In genomic region chr6:106765496-106765895, GRCh38 we compare ENCODE assay signal across 15 cellular contexts.
DNase-seq lines count a peak whose midpoint lies in the region; ATAC-seq, FAIRE-seq and TF ChIP-seq lines count a peak whose summit lies in the region.
"Had no signal": no experiment of that assay in that cellular context is flagged by ENCODE, and none has a peak within 500 bp of the region (broad histone marks: within the 10 kb centered on the region; RNA-seq: fewer than 3 reads in every experiment).

No MANE protein-coding gene starts in this region.

- FAIRE-seq in HepG2 (lab: Jason Lieb, UNC), result no peak
- no peak for FAIRE-seq in pancreas (lab: Jason Lieb, UNC)
- no peak for FAIRE-seq in GM12891 (lab: Jason Lieb, UNC)
- FAIRE-seq: GM12878, HTR-8/SVneo had no signal

- ATAC-seq in HepG2 (no peak), pancreas (peak; percentile 43 to 69 (median 65))
- ATAC-seq: GM12878 had no signal

- POLR2A ChIA-PET in HepG2 (lab: Yijun Ruan, JAX), result no interaction called here

- no peaks in the 10 kb centered on the region for H3K27me3 ChIP-seq in liver (ENCODE audit: control insufficient read depth in 4 of 4, insufficient read depth in 4 of 4, low read length in 3 of 4)
- no peaks in the 10 kb centered on the region for H3K27me3 ChIP-seq in HepG2 (ENCODE audit: control insufficient read depth in 1 of 2, insufficient read depth in 2 of 2, low read length in 2 of 2)
- H3K27me3 ChIP-seq in pancreas, result no peaks in the 10 kb centered on the region
- H3K27me3 ChIP-seq in dorsolateral prefrontal cortex, result peaks cover 0 to 11% (median 0%) of the 10 kb centered on the region in 45 donors

- no peaks in the 10 kb centered on the region for H4K20me1 ChIP-seq in HepG2 (ENCODE audit: insufficient read depth, low read length)

- TF ChIP-seq POLR2A in HepG2 (IDR thresholded peaks at IDR 0.05; ENCODE audit: insufficient read depth in 1 of 2, low read depth in 2 of 2, low read length in 2 of 2), result no peak
- TF ChIP-seq POLR2A in GM12891 (IDR thresholded peaks at IDR 0.05; ENCODE audit: low read depth, low read length), result no peak

- CTCF ChIA-PET in HepG2 (lab: Yijun Ruan, JAX; ENCODE audit: low intra/inter-chr PET ratio, low total read pairs), result no interaction called here

- peak overlapping the region; percentile 80 to 82 for H3K27ac ChIP-seq in liver (ENCODE audit: low read depth in 1 of 2, low read length in 2 of 2)
- H3K27ac ChIP-seq in HepG2 (ENCODE audit: extremely low read length, insufficient read depth, low read length), result no peak overlapping the region
- peak overlapping the region; percentile 44; the same call in 1 of the 2 replicates for H3K27ac ChIP-seq in VCaP
- peak overlapping the region; percentile 24 to 80 (median 54) for H3K27ac ChIP-seq in pancreas
- no peak overlapping the region for H3K27ac ChIP-seq in dorsolateral prefrontal cortex

- BruUV-seq in HepG2 (replicated peaks; lab: Mats Ljungman, UMichigan), result no TSS peak

- H3K9me3 ChIP-seq in liver (ENCODE audit: control insufficient read depth in 4 of 4, low read length in 3 of 4) (peaks cover 0 to under 1% (median 0%) of the 10 kb centered on the region in 4 donors), HepG2 (ENCODE audit: low read length) (peaks cover 5% of the 10 kb centered on the region; the same call in 1 of the 2 replicates), pancreas (no peaks in the 10 kb centered on the region)

- H3K4me3 ChIP-seq in liver (ENCODE audit: low read depth in 1 of 3, low read length in 3 of 3) (no peak overlapping the region), HepG2 (replicated peaks in 1 of 3; ENCODE audit: insufficient read depth in 1 of 3, low read depth in 2 of 3, low read length in 3 of 3) (no peak overlapping the region), pancreas (peak overlapping the region in 1 of 4 donors; percentile 29), dorsolateral prefrontal cortex (no peak overlapping the region)
- H3K4me3 ChIP-seq: GM12878 had no signal

- H3K4me2 ChIP-seq in HepG2 (ENCODE audit: low read depth, low read length), result no peak overlapping the region

- H3K4me1 ChIP-seq in liver (ENCODE audit: control insufficient read depth in 4 of 4, insufficient read depth in 4 of 4, low read length in 3 of 4) (peaks cover 6 to 42% (median 22%) of the 10 kb centered on the region in 4 donors), HepG2 (ENCODE audit: insufficient read depth, low read length) (peaks cover 24% of the 10 kb centered on the region; the same call in 1 of the 2 replicates), pancreas (peaks cover 36 to 52% (median 52%) of the 10 kb centered on the region in 3 donors)
- H3K4me1 ChIP-seq: Caco-2 had no signal

- H3K36me3 ChIP-seq in liver (ENCODE audit: control insufficient read depth in 4 of 4, insufficient read depth in 3 of 4, low read depth in 1 of 4, low read length in 3 of 4) (peaks cover 0 to 7% (median 4%) of the 10 kb centered on the region in 4 donors), HepG2 (replicated peaks in 1 of 2; ENCODE audit: control insufficient read depth in 1 of 2, insufficient read depth in 2 of 2, low read length in 2 of 2) (no peaks in the 10 kb centered on the region), pancreas (peaks cover 0 to 7% (median 0%) of the 10 kb centered on the region in 3 donors)

- TF ChIP-seq CTCF in liver (IDR thresholded peaks at IDR 0.05; ENCODE audit: low read depth, low read length, missing input control) (no peak), HepG2 (CRISPR knock-in tag; IDR thresholded peaks at IDR 0.05) (no peak), VCaP (conservative IDR thresholded peaks at IDR 0.05) (no peak), pancreas (IDR thresholded peaks at IDR 0.05) (no peak), dorsolateral prefrontal cortex (IDR thresholded peaks at IDR 0.05 in 54 of 56, conservative IDR thresholded peaks at IDR 0.05 in 2 of 56; ENCODE audit: low read depth in 1 of 56, partially characterized antibody in 56 of 56) (no peak)

- H3K9ac ChIP-seq in liver (ENCODE audit: low read depth in 1 of 2, low read length in 2 of 2) (no peak overlapping the region), HepG2 (ENCODE audit: insufficient read depth, low read depth, low read length) (no peak overlapping the region)

- TF ChIP-seq EP300 in HepG2 (IDR thresholded peaks at IDR 0.05; ENCODE audit: low read depth in 2 of 2, low read length in 2 of 2), result no peak
- no peak for TF ChIP-seq EP300 in HepG2 (CRISPR knock-in tag; IDR thresholded peaks at IDR 0.05; ENCODE audit: borderline replicate concordance)

- DNase-seq in HepG2 (ENCODE audit: low spot score), result no peak
- DNase-seq in pancreas, result peak in 2 of 6 donors; percentile 63 to 66
- DNase-seq in dorsolateral prefrontal cortex, result no peak
- DNase-seq in GM12891 (ENCODE audit: insufficient read length, low spot score), result no peak
- no peak for DNase-seq in DMS79 (lab: John Stamatoyannopoulos, UW)
- DNase-seq: 8988T; ACHN; Caco-2; CD8-positive, alpha-beta memory T cell; HCEC 1CT; HFFc6 had no signal

- in situ Hi-C loops in HepG2 (cut with HindIII; ENCODE audit: extremely low pct_ligation_motif_present, low pct_unique_long_range_greater_than_20kb), result no loop called here

- no peak overlapping the region for H2AFZ ChIP-seq in HepG2 (ENCODE audit: low read length)

- TF ChIP-seq RAD21 in liver (IDR thresholded peaks at IDR 0.05), result no peak
- TF ChIP-seq RAD21 in HepG2 (CRISPR knock-in tag; IDR thresholded peaks at IDR 0.05), result no peak

- intact Hi-C loops in HepG2 (cut with micrococcal nuclease; ENCODE audit: unreplicated experiment) (no loop called here), pancreas (cut with DNase I) (no loop called here), dorsolateral prefrontal cortex (cut with DNase I) (no loop called here)

- no peaks in the 10 kb centered on the region for H3K79me2 ChIP-seq in HepG2 (ENCODE audit: insufficient read depth, low read length)

- WGBS in liver, result 95% methylated on average over 2 of the region's 2 CpGs
- WGBS in HepG2 (ENCODE audit: low lambda C conversion rate), result 48% methylated on average over 2 of the region's 2 CpGs
- 41 to 50% methylated on average over 2 of the region's 2 CpGs for WGBS in pancreas, 2 donors

TF ChIP-seq in liver, 16 proteins besides CTCF, POLR2A, EP300 and RAD21 (continues in another document):
- TF ChIP-seq FOXA2 (IDR thresholded peaks at IDR 0.05), result no peak
- TF ChIP-seq NR2F2 (IDR thresholded peaks at IDR 0.05), result no peak
- TF ChIP-seq HNF4G (IDR thresholded peaks at IDR 0.05), result no peak
- TF ChIP-seq ZBTB33 (IDR thresholded peaks at IDR 0.05), result no peak
- no peak for TF ChIP-seq YY1 (IDR thresholded peaks at IDR 0.05)
- no peak for TF ChIP-seq TAF1 (conservative IDR thresholded peaks at IDR 0.05)

TF ChIP-seq in HepG2, 621 proteins besides CTCF, POLR2A, EP300 and RAD21 (continues in another document):
- TF ChIP-seq ZFP90 (CRISPR knock-in tag; IDR thresholded peaks at IDR 0.05; ENCODE audit: borderline replicate concordance), result no peak
- no peak for TF ChIP-seq PATZ1 (CRISPR knock-in tag; IDR thresholded peaks at IDR 0.05)
- no peak for TF ChIP-seq ZNF878 (CRISPR knock-in tag; IDR thresholded peaks at IDR 0.05)
- TF ChIP-seq ZFP36L2 (CRISPR knock-in tag; IDR thresholded peaks at IDR 0.05), result no peak
- no peak for TF ChIP-seq SPEN (CRISPR knock-in tag; IDR thresholded peaks at IDR 0.05; ENCODE audit: low read depth)
- no peak for TF ChIP-seq ZNF180 (CRISPR knock-in tag; IDR thresholded peaks at IDR 0.05; ENCODE audit: borderline replicate concordance, low read depth)

TF ChIP-seq in GM12891, 5 proteins besides CTCF, POLR2A, EP300 and RAD21:
- TF ChIP-seq TAF1 (IDR thresholded peaks at IDR 0.05; ENCODE audit: low read depth, low read length), result no peak
- TF ChIP-seq POU2F2 (IDR thresholded peaks at IDR 0.05; ENCODE audit: low read depth, low read length), result no peak
- no peak for TF ChIP-seq POLR2AphosphoS5 (IDR thresholded peaks at IDR 0.05; ENCODE audit: low read depth, low read length)
- no peak for TF ChIP-seq PAX5 (IDR thresholded peaks at IDR 0.05; ENCODE audit: insufficient read depth, low read length, severe bottlenecking)
- TF ChIP-seq SPI1 (IDR thresholded peaks at IDR 0.05; ENCODE audit: low read depth, low read length), result no peak
TF ChIP-seq in GM12891: peak in this region for 0.

Comparison
In these comparisons a context has a peak if more than half of its experiments do, and no peak if none do; other contexts are left out.
1. H3K27ac ChIP-seq: peak in liver (2 of 2), VCaP (single experiment) and pancreas (4 of 4); none in HepG2 (single experiment) and dorsolateral prefrontal cortex (0 of 59).